ENCODE assay signal across 8 cellular contexts in genomic region chr7:80287400-80288174, GRCh38.
"Had no signal": no experiment of that assay in that cellular context is flagged by ENCODE, and none has a peak within 500 bp of the region (broad histone marks: within the 10 kb centered on the region; RNA-seq: fewer than 3 reads in every experiment).

No MANE protein-coding gene starts in this region.

- H3K4me1 ChIP-seq: ascending aorta, prostate gland, uterus had no signal

- DNase-seq: activated CD4-positive, alpha-beta T cell treated with anti-CD3 and anti-CD28 coated beads, Interleukin-2, amount 50 U/mL, for 1 hour; activated CD8-positive, alpha-beta memory T cell treated with anti-CD3 and anti-CD28 coated beads for 24 hours; right lobe of liver; stimulated activated CD4-positive, alpha-beta T cell treated with anti-CD3 and anti-CD28 coated beads, Interleukin-1b, Interleukin-23, amount 100 ng/mL, for 48 hours; SW 1271; uterus had no signal

- H3K9me3 ChIP-seq: ascending aorta, prostate gland, right lobe of liver, uterus had no signal

- H3K27ac ChIP-seq: ascending aorta, prostate gland, right lobe of liver, uterus had no signal

- H3K36me3 ChIP-seq: ascending aorta, prostate gland, right lobe of liver, uterus had no signal

- H3K4me3 ChIP-seq: ascending aorta, prostate gland, right lobe of liver, uterus had no signal

- H3K27me3 ChIP-seq: ascending aorta, right lobe of liver, uterus had no signal
